1 cellular context compared by ENCODE assay signal in the genomic region with DNA sequence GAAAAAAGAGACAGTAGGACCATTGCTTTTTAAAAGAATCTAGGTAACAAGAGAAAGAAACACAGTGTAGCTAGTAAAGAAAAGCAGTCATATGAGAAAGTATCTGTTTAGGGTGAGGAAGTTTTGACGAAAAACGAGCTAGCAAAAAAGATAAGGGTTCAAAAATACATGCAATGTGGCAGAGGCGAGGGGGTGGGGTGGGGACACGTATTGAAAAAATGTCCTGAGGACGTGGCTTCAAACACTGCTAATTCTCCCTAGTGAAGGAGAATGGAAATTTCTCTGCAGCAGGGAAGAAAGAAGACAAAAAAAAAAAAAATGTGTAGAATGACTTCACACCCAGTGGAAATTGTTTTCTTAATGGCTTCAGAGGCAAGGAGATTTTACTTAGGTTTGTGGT.
TF ChIP-seq lines count a peak whose summit lies in the region.

No MANE protein-coding gene starts in this region.

TF ChIP-seq in IMR-90, 13 proteins besides CTCF, POLR2A, EP300 and RAD21 (continued from another document):
- TF ChIP-seq USF2 (IDR thresholded peaks at IDR 0.05; ENCODE audit: low read depth, low read length) (no peak), MXI1 (IDR thresholded peaks at IDR 0.05; ENCODE audit: borderline replicate concordance, low read depth, low read length) (no peak), SMC3 (IDR thresholded peaks at IDR 0.05; ENCODE audit: low read depth, low read length) (no peak), ELK1 (IDR thresholded peaks at IDR 0.05; ENCODE audit: borderline replicate concordance, low read depth, low read length) (no peak), CEBPB (IDR thresholded peaks at IDR 0.05; ENCODE audit: low read depth, low read length) (no peak), MAZ (IDR thresholded peaks at IDR 0.05; ENCODE audit: borderline replicate concordance, low read depth, low read length) (no peak), RCOR1 (IDR thresholded peaks at IDR 0.05; ENCODE audit: insufficient replicate concordance, low read length) (no peak), FOS (IDR thresholded peaks at IDR 0.05; ENCODE audit: low read depth, low read length) (no peak), RFX5 (IDR thresholded peaks at IDR 0.05; ENCODE audit: low read depth, low read length) (no peak), MAFK (IDR thresholded peaks at IDR 0.05; ENCODE audit: low read depth, low read length) (no peak), CHD1 (IDR thresholded peaks at IDR 0.05; ENCODE audit: low read depth, low read length) (no peak)
